In the genomic region with DNA sequence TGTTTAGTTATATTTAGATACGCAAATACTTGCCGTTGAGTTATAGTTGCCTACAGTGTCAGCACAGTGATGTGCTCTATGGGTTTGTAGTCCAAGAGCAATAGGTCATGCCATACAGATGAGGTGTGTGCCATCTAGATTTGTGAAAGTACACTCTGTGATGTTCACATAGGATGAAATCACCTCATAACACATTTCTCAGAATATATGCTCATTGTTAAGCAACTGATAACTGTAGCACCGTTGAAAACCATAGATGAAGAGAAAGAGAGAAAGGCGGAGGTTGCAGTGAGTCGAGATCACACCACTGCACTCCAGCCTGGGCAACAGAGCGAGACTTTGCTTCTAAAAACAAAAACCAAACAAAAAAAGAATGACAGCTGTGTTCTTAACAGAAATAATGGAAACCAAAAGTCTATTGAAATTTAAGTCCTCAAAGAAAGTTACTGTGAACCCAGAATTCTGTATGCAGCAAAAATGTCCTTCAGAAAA, we compare ENCODE assay signal across 23 cellular contexts. TPM values are rescaled to one million over a fixed set of nuclear protein-coding genes. Genes with fewer than 3 reads are reported as not detected.
A peak's percentile ranks its signal among the peaks of the same experiment; 100 is the strongest.
DNase-seq lines count a peak whose midpoint lies in the region; ATAC-seq, FAIRE-seq and TF ChIP-seq lines count a peak whose summit lies in the region.
"Had no signal": no experiment of that assay in that cellular context is flagged by ENCODE, and none has a peak within 500 bp of the region (broad histone marks: within the 10 kb centered on the region; RNA-seq: fewer than 3 reads in every experiment).

No MANE protein-coding gene starts in this region.

- H3K4me1 Mint-ChIP-seq in immature natural killer cell: peaks cover 81 to 100% of the 10 kb centered on the region in 2 donors
- H3K4me1 Mint-ChIP-seq in activated T-helper 1 cell treated with anti-CD3 and anti-CD28 coated beads, Interleukin-12 subunit alpha, Interleukin-12 subunit beta, Interleukin-2, Interleukin-4 antibody, amounts not matched to agents 30 ng/mL and 10 ng/mL and 1 ng/mL, durations not matched to agents 14 hours and 24 hours and 36 hours (ENCODE audit: low read depth): peaks cover 27% of the 10 kb centered on the region

- H3K36me3 Mint-ChIP-seq in immature natural killer cell: peaks cover 11 to 31% (median 30%) of the 10 kb centered on the region in 3 donors
- H3K36me3 Mint-ChIP-seq in activated T-helper 1 cell treated with anti-CD3 and anti-CD28 coated beads, Interleukin-12 subunit alpha, Interleukin-12 subunit beta, Interleukin-2, Interleukin-4 antibody, amounts not matched to agents 30 ng/mL and 10 ng/mL and 1 ng/mL, durations not matched to agents 14 hours and 24 hours and 36 hours (ENCODE audit: low read depth): peaks cover 25% of the 10 kb centered on the region

- peak overlapping the region in 3 of 5 donors; percentile 16 to 38 (median 26) for H3K4me3 Mint-ChIP-seq in immature natural killer cell
- no peak overlapping the region for H3K4me3 Mint-ChIP-seq in activated T-helper 1 cell treated with anti-CD3 and anti-CD28 coated beads, Interleukin-12 subunit alpha, Interleukin-12 subunit beta, Interleukin-2, Interleukin-4 antibody, amounts not matched to agents 30 ng/mL and 10 ng/mL and 1 ng/mL, durations not matched to agents 14 hours and 24 hours and 36 hours
- H3K4me3 Mint-ChIP-seq: dendritic cell treated with granulocyte-macrophage colony-stimulating factor and Interleukin-4, amounts not matched to agents 40 ng/mL and 50 ng/mL, for 4 days; HFFc6; nephron; T-cell had no signal

- H3K9me3 Mint-ChIP-seq in immature natural killer cell: peaks cover 0 to 4% (median 0%) of the 10 kb centered on the region in 6 donors
- H3K9me3 Mint-ChIP-seq in activated T-helper 1 cell treated with anti-CD3 and anti-CD28 coated beads, Interleukin-12 subunit alpha, Interleukin-12 subunit beta, Interleukin-2, Interleukin-4 antibody, amounts not matched to agents 30 ng/mL and 10 ng/mL and 1 ng/mL, durations not matched to agents 14 hours and 24 hours and 36 hours: no peaks in the 10 kb centered on the region
- H3K9me3 Mint-ChIP-seq: dendritic cell treated with granulocyte-macrophage colony-stimulating factor and Interleukin-4, amounts not matched to agents 40 ng/mL and 50 ng/mL, for 4 days; HFFc6 had no signal

- FAIRE-seq in GM12891 (lab: Jason Lieb, UNC): peak; percentile 92

- TF ChIP-seq POLR2A in GM12891 (IDR thresholded peaks at IDR 0.05; ENCODE audit: low read depth, low read length): no peak

- DNase-seq in GM12891 (ENCODE audit: insufficient read length, low spot score) (no peak), immature natural killer cell (no peak), cardiac septum (ENCODE audit: low spot score) (no peak), H4 (ENCODE audit: low spot score) (no peak)
- no peak for DNase-seq in activated T-helper 1 cell treated with anti-CD3 and anti-CD28 coated beads, Interleukin-12 subunit alpha, Interleukin-12 subunit beta, Interleukin-2, Interleukin-4 antibody, amounts not matched to agents 30 ng/mL and 10 ng/mL and 1 ng/mL, durations not matched to agents 14 hours and 24 hours and 36 hours (ENCODE audit: low spot score)
- DNase-seq: activated CD4-positive, alpha-beta T cell treated with anti-CD3 and anti-CD28 coated beads for 1 hour; activated T-cell treated with anti-CD3 and anti-CD28 coated beads, Interleukin-2, amount 50 U/mL, for 1 hour; AML-193; aorta; HFFc6; hypothalamus; NCI-H1694; NCI-H510A; stimulated activated CD4-positive, alpha-beta T cell treated with anti-CD3 and anti-CD28 coated beads, Interleukin-2, amount 100 ng/mL, for 24 hours; stimulated activated CD8-positive, alpha-beta memory T cell treated with anti-CD3 and anti-CD28 coated beads, Interleukin-4, amount 100 ng/mL, for 48 hours; T-cell; upper lobe of right lung had no signal

- ATAC-seq in GM21390 (IDR thresholded peaks at IDR 0.05; ENCODE audit: unreplicated experiment) (peak; percentile 71), HG03108 (IDR thresholded peaks at IDR 0.05; ENCODE audit: unreplicated experiment) (peak; percentile 39), GM21447 (IDR thresholded peaks at IDR 0.05; ENCODE audit: unreplicated experiment) (no peak)
- ATAC-seq: T-cell, upper lobe of right lung had no signal

- intact Hi-C loops in activated T-helper 1 cell treated with anti-CD3 and anti-CD28 coated beads, Interleukin-12 subunit alpha, Interleukin-12 subunit beta, Interleukin-2, Interleukin-4 antibody, amounts not matched to agents 30 ng/mL and 10 ng/mL and 1 ng/mL, durations not matched to agents 14 hours and 24 hours and 36 hours (cut with micrococcal nuclease): no loop called here
- intact Hi-C loops in cardiac septum (cut with DNase I): no loop called here

- peak overlapping the region; percentile 39 to 87 (median 74) for H3K27ac Mint-ChIP-seq in immature natural killer cell
- no peak overlapping the region for H3K27ac Mint-ChIP-seq in activated T-helper 1 cell treated with anti-CD3 and anti-CD28 coated beads, Interleukin-12 subunit alpha, Interleukin-12 subunit beta, Interleukin-2, Interleukin-4 antibody, amounts not matched to agents 30 ng/mL and 10 ng/mL and 1 ng/mL, durations not matched to agents 14 hours and 24 hours and 36 hours
- H3K27ac Mint-ChIP-seq: dendritic cell treated with granulocyte-macrophage colony-stimulating factor and Interleukin-4, amounts not matched to agents 40 ng/mL and 50 ng/mL, for 4 days; HFFc6; nephron had no signal

- peaks cover 1 to 5% (median 2%) of the 10 kb centered on the region in 3 donors for H3K27me3 Mint-ChIP-seq in immature natural killer cell (ENCODE audit: low read depth in 3 of 3)
- no peaks in the 10 kb centered on the region for H3K27me3 Mint-ChIP-seq in activated T-helper 1 cell treated with anti-CD3 and anti-CD28 coated beads, Interleukin-12 subunit alpha, Interleukin-12 subunit beta, Interleukin-2, Interleukin-4 antibody, amounts not matched to agents 30 ng/mL and 10 ng/mL and 1 ng/mL, durations not matched to agents 14 hours and 24 hours and 36 hours (ENCODE audit: insufficient read depth)
- H3K27me3 Mint-ChIP-seq: dendritic cell treated with granulocyte-macrophage colony-stimulating factor and Interleukin-4, amounts not matched to agents 40 ng/mL and 50 ng/mL, for 4 days; T-cell had no signal

TF ChIP-seq in GM12891, 5 proteins besides CTCF, POLR2A, EP300 and RAD21:
- peak; percentile 80 for TF ChIP-seq PAX5 (IDR thresholded peaks at IDR 0.05; ENCODE audit: insufficient read depth, low read length, severe bottlenecking)
- TF ChIP-seq TAF1 (IDR thresholded peaks at IDR 0.05; ENCODE audit: low read depth, low read length): no peak

RNA-seq across cellular contexts. Expression of gene DGKD, which starts 9.5 kb away (rescaled TPM):
- polyA plus RNA-seq in GM12891 (2012; ENCODE audit: low read depth, missing spikeins): 53.7 TPM
- 10 to 100 TPM; 15.9 to 60.6 (median 21.3) TPM for polyA plus RNA-seq in immature natural killer cell
- total RNA-seq in activated T-helper 1 cell treated with anti-CD3 and anti-CD28 coated beads, Interleukin-12 subunit alpha, Interleukin-12 subunit beta, Interleukin-2, Interleukin-4 antibody, amounts not matched to agents 30 ng/mL and 10 ng/mL and 1 ng/mL, durations not matched to agents 14 hours and 24 hours and 36 hours: 42.5 and 43.7 TPM in 2 replicates
- 100 TPM for total RNA-seq in cardiac septum
- 33.4 and 34.3 TPM in 2 replicates for total RNA-seq in H4 (2014; rRNA removed; shearing (Covaris generic))

RNA-seq across cellular contexts. Expression of gene SAG, which starts 56.2 kb away (rescaled TPM):
- not detected for polyA plus RNA-seq in GM12891 (2012; ENCODE audit: low read depth, missing spikeins)
- not detected for polyA plus RNA-seq in immature natural killer cell
- 0.08 and 0.32 TPM in 2 replicates for total RNA-seq in activated T-helper 1 cell treated with anti-CD3 and anti-CD28 coated beads, Interleukin-12 subunit alpha, Interleukin-12 subunit beta, Interleukin-2, Interleukin-4 antibody, amounts not matched to agents 30 ng/mL and 10 ng/mL and 1 ng/mL, durations not matched to agents 14 hours and 24 hours and 36 hours
- total RNA-seq in cardiac septum: not detected
- total RNA-seq in H4 (2014; rRNA removed; shearing (Covaris generic)): not detected in 2 replicates
- total RNA-seq: aorta, fibroblast of lung, HFFc6, upper lobe of right lung had no signal
- polyA plus RNA-seq: aorta, fibroblast of lung had no signal
